ENCODE assay signal across 12 cellular contexts in genomic region chr9:91305596-91305995, GRCh38.
"Had no signal": no experiment of that assay in that cellular context is flagged by ENCODE, and none has a peak within 500 bp of the region (broad histone marks: within the 10 kb centered on the region; RNA-seq: fewer than 3 reads in every experiment).

No MANE protein-coding gene starts in this region.

- ATAC-seq: activated CD8-positive, alpha-beta T cell treated with anti-CD3 and anti-CD28 coated beads, Interleukin-2, amount 10 ng/mL, durations not matched to agents 7 days and 5 days; left cardiac atrium had no signal

- H3K27ac Mint-ChIP-seq: activated CD8-positive, alpha-beta T cell treated with anti-CD3 and anti-CD28 coated beads, Interleukin-2, amount 10 ng/mL, durations not matched to agents 7 days and 5 days had no signal

- H3K4me3 Mint-ChIP-seq: activated CD8-positive, alpha-beta T cell treated with anti-CD3 and anti-CD28 coated beads, Interleukin-2, amount 10 ng/mL, durations not matched to agents 7 days and 5 days had no signal

- H3K27me3 ChIP-seq: adrenal gland, thyroid gland had no signal

- H3K9me3 ChIP-seq: adrenal gland, thyroid gland had no signal

- H3K27ac ChIP-seq: adrenal gland, coronary artery, thyroid gland, WERI-Rb-1 had no signal

- DNase-seq: activated CD4-positive, alpha-beta T cell treated with anti-CD3 and anti-CD28 coated beads for 4 hours; activated CD8-positive, alpha-beta memory T cell treated with anti-CD3 and anti-CD28 coated beads, Interleukin-2, amount 50 U/mL, for 48 hours; activated CD8-positive, alpha-beta T cell treated with anti-CD3 and anti-CD28 coated beads, Interleukin-2, amount 10 ng/mL, durations not matched to agents 7 days and 5 days; activated naive CD4-positive, alpha-beta T cell treated with Interleukin-2 at 50 U/mL for 16 hours; adrenal gland; central memory CD4-positive, alpha-beta T cell; effector CD8-positive, alpha-beta T cell; left cardiac atrium; stimulated activated CD4-positive, alpha-beta T cell treated with anti-CD3 and anti-CD28 coated beads, Interleukin-4, amount 100 ng/mL, for 4 hours; thyroid gland; WERI-Rb-1 had no signal

- H3K36me3 ChIP-seq: adrenal gland, thyroid gland, WERI-Rb-1 had no signal

- H3K4me3 ChIP-seq: adrenal gland, coronary artery, thyroid gland had no signal
